Comparison of ENCODE assay signal across 1 cellular context in genomic region chr2:86695053-86695691, GRCh38.
A peak's percentile ranks its signal among the peaks of the same experiment; 100 is the strongest.
TF ChIP-seq lines count a peak whose summit lies in the region.

No MANE protein-coding gene starts in this region.

TF ChIP-seq in HepG2, 621 proteins besides CTCF, POLR2A, EP300 and RAD21 (continued from another document and continues in another):
- TF ChIP-seq ZSCAN22 (CRISPR knock-in tag; IDR thresholded peaks at IDR 0.05): no peak
- TF ChIP-seq ZNF329 (CRISPR knock-in tag; IDR thresholded peaks at IDR 0.05; ENCODE audit: low read depth): no peak
- TF ChIP-seq ZNF839 (CRISPR knock-in tag; IDR thresholded peaks at IDR 0.05; ENCODE audit: borderline replicate concordance): no peak
- TF ChIP-seq HMGXB3 (CRISPR knock-in tag; IDR thresholded peaks at IDR 0.05; ENCODE audit: borderline replicate concordance): no peak
- no peak for TF ChIP-seq HNF1B (CRISPR knock-in tag; IDR thresholded peaks at IDR 0.05)
- TF ChIP-seq XBP1 (CRISPR knock-in tag; IDR thresholded peaks at IDR 0.05): no peak
- TF ChIP-seq NR1H2 (CRISPR knock-in tag; IDR thresholded peaks at IDR 0.05; ENCODE audit: borderline replicate concordance, low read depth): no peak
- no peak for TF ChIP-seq HOXA3 (CRISPR knock-in tag; IDR thresholded peaks at IDR 0.05)
- no peak for TF ChIP-seq KDM3A (CRISPR knock-in tag; IDR thresholded peaks at IDR 0.05; ENCODE audit: low read depth)
- TF ChIP-seq CBX5 (CRISPR knock-in tag; IDR thresholded peaks at IDR 0.05; ENCODE audit: borderline replicate concordance): 0 out of 2 replicates have a peak, but pooled peaks have one; percentile 58
- no peak for TF ChIP-seq ZXDC (CRISPR knock-in tag; IDR thresholded peaks at IDR 0.05)
- TF ChIP-seq ZNF605 (CRISPR knock-in tag; IDR thresholded peaks at IDR 0.05): no peak
- TF ChIP-seq HNRNPK (IDR thresholded peaks at IDR 0.05; ENCODE audit: low read depth, low read length, poor library complexity, severe bottlenecking): no peak
- peak; percentile 100 for TF ChIP-seq HOMEZ (CRISPR knock-in tag; IDR thresholded peaks at IDR 0.05; ENCODE audit: low read depth)
- no peak for TF ChIP-seq SALL2 (CRISPR knock-in tag; IDR thresholded peaks at IDR 0.05)
- peak; percentile 86; the same call in 1 of the 2 replicates for TF ChIP-seq FOSL1 (CRISPR knock-in tag; IDR thresholded peaks at IDR 0.05; ENCODE audit: borderline replicate concordance)
- TF ChIP-seq NFE2 (CRISPR knock-in tag; IDR thresholded peaks at IDR 0.05): peak; percentile 62; the same call in 1 of the 2 replicates
- no peak for TF ChIP-seq ZBTB34 (CRISPR knock-in tag; IDR thresholded peaks at IDR 0.05)
- no peak for TF ChIP-seq ZSCAN5A (CRISPR knock-in tag; IDR thresholded peaks at IDR 0.05; ENCODE audit: borderline replicate concordance)
- TF ChIP-seq ZBTB33 (CRISPR knock-in tag; IDR thresholded peaks at IDR 0.05): peak; percentile 99
- peak; percentile 47; the same call in 1 of the 2 replicates for TF ChIP-seq RARA (CRISPR knock-in tag; IDR thresholded peaks at IDR 0.05)
- TF ChIP-seq SAP130 (CRISPR knock-in tag; IDR thresholded peaks at IDR 0.05; ENCODE audit: low read depth): peak; percentile 44
- TF ChIP-seq ZNF10 (CRISPR knock-in tag; IDR thresholded peaks at IDR 0.05; ENCODE audit: borderline replicate concordance, low read depth): no peak
- TF ChIP-seq SP5 (CRISPR knock-in tag; IDR thresholded peaks at IDR 0.05; ENCODE audit: borderline replicate concordance, low read depth): no peak
- TF ChIP-seq ZNF83 (CRISPR knock-in tag; IDR thresholded peaks at IDR 0.05; ENCODE audit: borderline replicate concordance): no peak
- peak; percentile 94 for TF ChIP-seq JUN (CRISPR knock-in tag; IDR thresholded peaks at IDR 0.05)
- no peak for TF ChIP-seq MED13 (CRISPR knock-in tag; IDR thresholded peaks at IDR 0.05)
- TF ChIP-seq ATF7 (IDR thresholded peaks at IDR 0.05): 0 out of 2 replicates have a peak, but pooled peaks have one; percentile 14
- TF ChIP-seq ATF7 (CRISPR knock-in tag; IDR thresholded peaks at IDR 0.05): no peak
- TF ChIP-seq MXD3 (CRISPR knock-in tag; IDR thresholded peaks at IDR 0.05): no peak
- no peak for TF ChIP-seq ZNF720 (CRISPR knock-in tag; IDR thresholded peaks at IDR 0.05)
- no peak for TF ChIP-seq ZNF512B (CRISPR knock-in tag; IDR thresholded peaks at IDR 0.05; ENCODE audit: borderline replicate concordance)
- no peak for TF ChIP-seq DMAP1 (CRISPR knock-in tag; IDR thresholded peaks at IDR 0.05)
- no peak for TF ChIP-seq ZNF776 (CRISPR knock-in tag; IDR thresholded peaks at IDR 0.05)
- no peak for TF ChIP-seq ZNF468 (CRISPR knock-in tag; IDR thresholded peaks at IDR 0.05)
- TF ChIP-seq MXD1 (CRISPR knock-in tag; IDR thresholded peaks at IDR 0.05): no peak
- TF ChIP-seq ZBTB43 (CRISPR knock-in tag; conservative IDR thresholded peaks at IDR 0.05): no peak
- TF ChIP-seq ZNF704 (CRISPR knock-in tag; IDR thresholded peaks at IDR 0.05; ENCODE audit: borderline replicate concordance): no peak
